ENCODE assay signal across 22 cellular contexts in genomic region chr4:1340861-1341260, GRCh38. TPM values are rescaled to one million over a fixed set of nuclear protein-coding genes. Genes with fewer than 3 reads are reported as not detected.
A peak's percentile ranks its signal among the peaks of the same experiment; 100 is the strongest.
DNase-seq lines count a peak whose midpoint lies in the region; ATAC-seq, FAIRE-seq and TF ChIP-seq lines count a peak whose summit lies in the region.
"Had no signal": no experiment of that assay in that cellular context is flagged by ENCODE, and none has a peak within 500 bp of the region (broad histone marks: within the 10 kb centered on the region; RNA-seq: fewer than 3 reads in every experiment).

No MANE protein-coding gene starts in this region.

- no peak overlapping the region for H3K9ac ChIP-seq in kidney (ENCODE audit: low read length in 2 of 2)

- H3K9me3 Mint-ChIP-seq in activated naive CD8-positive, alpha-beta T cell treated with anti-CD3 and anti-CD28 coated beads for 36 hours = peaks cover 4% of the 10 kb centered on the region
- no peaks in the 10 kb centered on the region for H3K9me3 Mint-ChIP-seq in activated naive CD8-positive, alpha-beta T cell treated with anti-CD3 and anti-CD28 coated beads, Interleukin-2, amount 50 U/mL, for 24 hours
- H3K9me3 Mint-ChIP-seq in stimulated activated effector memory CD8-positive, alpha-beta T cell treated with anti-CD3 and anti-CD28 coated beads, Interleukin-12 subunit alpha, Interleukin-12 subunit beta, amount 100 ng/mL, for 72 hours = peaks cover 5% of the 10 kb centered on the region
- H3K9me3 Mint-ChIP-seq: CD4-positive, alpha-beta T cell; GM23338 had no signal

- TF ChIP-seq EP300 in sigmoid colon (IDR thresholded peaks at IDR 0.05) = no peak

- H3K36me3 Mint-ChIP-seq in activated naive CD8-positive, alpha-beta T cell treated with anti-CD3 and anti-CD28 coated beads for 36 hours = peaks cover 28% of the 10 kb centered on the region
- peaks cover 38% of the 10 kb centered on the region for H3K36me3 Mint-ChIP-seq in activated naive CD8-positive, alpha-beta T cell treated with anti-CD3 and anti-CD28 coated beads, Interleukin-2, amount 50 U/mL, for 24 hours (ENCODE audit: low read depth)
- H3K36me3 Mint-ChIP-seq in stimulated activated effector memory CD8-positive, alpha-beta T cell treated with anti-CD3 and anti-CD28 coated beads, Interleukin-12 subunit alpha, Interleukin-12 subunit beta, amount 100 ng/mL, for 72 hours = peaks cover 69% of the 10 kb centered on the region

- H3K4me1 Mint-ChIP-seq in activated naive CD8-positive, alpha-beta T cell treated with anti-CD3 and anti-CD28 coated beads for 36 hours = peaks cover 23% of the 10 kb centered on the region
- peaks cover 39% of the 10 kb centered on the region for H3K4me1 Mint-ChIP-seq in activated naive CD8-positive, alpha-beta T cell treated with anti-CD3 and anti-CD28 coated beads, Interleukin-2, amount 50 U/mL, for 24 hours
- H3K4me1 Mint-ChIP-seq in stimulated activated effector memory CD8-positive, alpha-beta T cell treated with anti-CD3 and anti-CD28 coated beads, Interleukin-12 subunit alpha, Interleukin-12 subunit beta, amount 100 ng/mL, for 72 hours = peaks cover 31% of the 10 kb centered on the region

- POLR2A ChIA-PET in RWPE1 (lab: Yijun Ruan, JAX; ENCODE audit: low non-redundant PET) = no interaction called here

- DNase-seq in activated naive CD8-positive, alpha-beta T cell treated with anti-CD3 and anti-CD28 coated beads for 36 hours = no peak
- DNase-seq in activated naive CD8-positive, alpha-beta T cell treated with anti-CD3 and anti-CD28 coated beads, Interleukin-2, amount 50 U/mL, for 24 hours = no peak
- no peak for DNase-seq in RWPE1 (ENCODE audit: low spot score)
- peak; percentile 67 for DNase-seq in kidney
- no peak for DNase-seq in stimulated activated effector memory CD8-positive, alpha-beta T cell treated with anti-CD3 and anti-CD28 coated beads, Interleukin-12 subunit alpha, Interleukin-12 subunit beta, amount 100 ng/mL, for 72 hours (ENCODE audit: low spot score in 2 of 2)
- DNase-seq in sigmoid colon = no peak
- DNase-seq: AML-193; Caco-2; CD4-positive, alpha-beta T cell; DMS153; DMS79; GF-D8; HCEC 1CT; IMR-90 had no signal

- FAIRE-seq in kidney (lab: Jason Lieb, UNC) = no peak
- FAIRE-seq: A549, D721Med, H54 had no signal

- H3K27ac ChIP-seq in RWPE1 = peak overlapping the region; percentile 22
- no peak overlapping the region for H3K27ac ChIP-seq in kidney (ENCODE audit: low read depth in 2 of 2, low read length in 2 of 2)
- no peak overlapping the region for H3K27ac ChIP-seq in sigmoid colon
- H3K27ac ChIP-seq: 22Rv1, A549, C4-2B, HL-60 had no signal

- peaks cover 0 to 3% of the 10 kb centered on the region in 2 donors for H3K4me1 ChIP-seq in kidney (ENCODE audit: control insufficient read depth in 1 of 2, insufficient read depth in 1 of 2, low read depth in 1 of 2, low read length in 2 of 2)
- peaks cover 0 to 11% (median 10%) of the 10 kb centered on the region in 4 donors for H3K4me1 ChIP-seq in sigmoid colon
- H3K4me1 ChIP-seq: A549, Caco-2 had no signal

- no peaks in the 10 kb centered on the region for H3K27me3 Mint-ChIP-seq in activated naive CD8-positive, alpha-beta T cell treated with anti-CD3 and anti-CD28 coated beads for 36 hours
- no peaks in the 10 kb centered on the region for H3K27me3 Mint-ChIP-seq in activated naive CD8-positive, alpha-beta T cell treated with anti-CD3 and anti-CD28 coated beads, Interleukin-2, amount 50 U/mL, for 24 hours
- H3K27me3 Mint-ChIP-seq: CD4-positive, alpha-beta T cell had no signal

- peak overlapping the region; percentile 38 for H3K27ac Mint-ChIP-seq in activated naive CD8-positive, alpha-beta T cell treated with anti-CD3 and anti-CD28 coated beads for 36 hours
- no peak overlapping the region for H3K27ac Mint-ChIP-seq in activated naive CD8-positive, alpha-beta T cell treated with anti-CD3 and anti-CD28 coated beads, Interleukin-2, amount 50 U/mL, for 24 hours
- H3K27ac Mint-ChIP-seq in stimulated activated effector memory CD8-positive, alpha-beta T cell treated with anti-CD3 and anti-CD28 coated beads, Interleukin-12 subunit alpha, Interleukin-12 subunit beta, amount 100 ng/mL, for 72 hours = peak overlapping the region; percentile 52
- H3K27ac Mint-ChIP-seq: CD4-positive, alpha-beta T cell; GM23338 had no signal

- CTCF ChIA-PET in RWPE1 (lab: Yijun Ruan, JAX) = no interaction called here

- TF ChIP-seq CTCF in RWPE1 (conservative IDR thresholded peaks at IDR 0.05; ENCODE audit: low read depth) (no peak), kidney (IDR thresholded peaks at IDR 0.05; ENCODE audit: borderline replicate concordance, extremely low read depth, insufficient read depth) (no peak), sigmoid colon (IDR thresholded peaks at IDR 0.05) (no peak)

- H3K4me3 Mint-ChIP-seq in activated naive CD8-positive, alpha-beta T cell treated with anti-CD3 and anti-CD28 coated beads for 36 hours = no peak overlapping the region
- no peak overlapping the region for H3K4me3 Mint-ChIP-seq in activated naive CD8-positive, alpha-beta T cell treated with anti-CD3 and anti-CD28 coated beads, Interleukin-2, amount 50 U/mL, for 24 hours
- H3K4me3 Mint-ChIP-seq in stimulated activated effector memory CD8-positive, alpha-beta T cell treated with anti-CD3 and anti-CD28 coated beads, Interleukin-12 subunit alpha, Interleukin-12 subunit beta, amount 100 ng/mL, for 72 hours = no peak overlapping the region
- H3K4me3 Mint-ChIP-seq: CD4-positive, alpha-beta T cell; GM23338 had no signal

- intact Hi-C loops in kidney (cut with DNase I) = no loop called here
- intact Hi-C loops in sigmoid colon (cut with DNase I) = loop anchor here (10.0 kb wide), 1 partner anchor 176 kb away; no protein-coding TSS in a partner anchor

- WGBS in sigmoid colon, 2 donors = 96 to 97% methylated on average over 20 of the region's 20 CpGs

- H3K27me3 ChIP-seq in sigmoid colon = no peaks in the 10 kb centered on the region

- H3K9me3 ChIP-seq in kidney (ENCODE audit: control insufficient read depth in 1 of 2, low read length in 2 of 2) (no peaks in the 10 kb centered on the region), sigmoid colon (no peaks in the 10 kb centered on the region)
- H3K9me3 ChIP-seq: A549, Caco-2 had no signal

- H3K36me3 ChIP-seq in kidney (ENCODE audit: control insufficient read depth in 1 of 2, insufficient read depth in 2 of 2, low read length in 2 of 2) (peaks cover 31 to 38% of the 10 kb centered on the region in 2 donors), sigmoid colon (peaks cover 23 to 57% (median 45%) of the 10 kb centered on the region in 4 donors)

- H3K4me3 ChIP-seq in kidney (ENCODE audit: low read length in 2 of 2) (no peak overlapping the region), sigmoid colon (no peak overlapping the region)
- H3K4me3 ChIP-seq: A549, GM23338 had no signal

- no peak for ATAC-seq in activated naive CD8-positive, alpha-beta T cell treated with anti-CD3 and anti-CD28 coated beads, Interleukin-2, amount 50 U/mL, for 24 hours
- ATAC-seq in stimulated activated effector memory CD8-positive, alpha-beta T cell treated with anti-CD3 and anti-CD28 coated beads, Interleukin-12 subunit alpha, Interleukin-12 subunit beta, amount 100 ng/mL, for 72 hours = no peak
- no peak for ATAC-seq in HG02763 (IDR thresholded peaks at IDR 0.05; ENCODE audit: unreplicated experiment)
- ATAC-seq: A549, GM23338 had no signal

- TF ChIP-seq POLR2A in sigmoid colon (IDR thresholded peaks at IDR 0.05) = no peak

RNA-seq across cellular contexts. Expression of gene UVSSA, which starts 6.1 kb away (rescaled TPM):
- total RNA-seq in activated naive CD8-positive, alpha-beta T cell treated with anti-CD3 and anti-CD28 coated beads for 36 hours = 10 to 100 TPM; 13.2 to 14.1 TPM
- total RNA-seq in kidney = 32.5 TPM
- 5.2 TPM for polyA plus RNA-seq in kidney (ENCODE audit: insufficient read depth, low read depth, low replicate concordance)
- total RNA-seq in sigmoid colon = 10 to 100 TPM in 2 of 4 donors, 1 to 10 TPM in 2; 7.1 to 17.4 (median 10.4) TPM
- polyA plus RNA-seq in sigmoid colon = 10 to 100 TPM in 1 of 3 donors, 1 to 10 TPM in 2; 1.8 to 18.7 (median 4.6) TPM

RNA-seq across cellular contexts. Expression of gene MAEA, which starts 51.2 kb away (rescaled TPM):
- total RNA-seq in activated naive CD8-positive, alpha-beta T cell treated with anti-CD3 and anti-CD28 coated beads for 36 hours = 10 to 100 TPM; 51.3 to 53.2 TPM
- total RNA-seq in kidney (75.2 TPM), sigmoid colon (10 to 100 TPM; 44.2 to 56.2 (median 49.6) TPM)
- polyA plus RNA-seq in kidney (ENCODE audit: insufficient read depth, low read depth, low replicate concordance) (65.0 TPM), sigmoid colon (10 to 100 TPM; 51.1 to 89.8 (median 80.0) TPM)
